1 cellular context compared by ENCODE assay signal in the genomic region with DNA sequence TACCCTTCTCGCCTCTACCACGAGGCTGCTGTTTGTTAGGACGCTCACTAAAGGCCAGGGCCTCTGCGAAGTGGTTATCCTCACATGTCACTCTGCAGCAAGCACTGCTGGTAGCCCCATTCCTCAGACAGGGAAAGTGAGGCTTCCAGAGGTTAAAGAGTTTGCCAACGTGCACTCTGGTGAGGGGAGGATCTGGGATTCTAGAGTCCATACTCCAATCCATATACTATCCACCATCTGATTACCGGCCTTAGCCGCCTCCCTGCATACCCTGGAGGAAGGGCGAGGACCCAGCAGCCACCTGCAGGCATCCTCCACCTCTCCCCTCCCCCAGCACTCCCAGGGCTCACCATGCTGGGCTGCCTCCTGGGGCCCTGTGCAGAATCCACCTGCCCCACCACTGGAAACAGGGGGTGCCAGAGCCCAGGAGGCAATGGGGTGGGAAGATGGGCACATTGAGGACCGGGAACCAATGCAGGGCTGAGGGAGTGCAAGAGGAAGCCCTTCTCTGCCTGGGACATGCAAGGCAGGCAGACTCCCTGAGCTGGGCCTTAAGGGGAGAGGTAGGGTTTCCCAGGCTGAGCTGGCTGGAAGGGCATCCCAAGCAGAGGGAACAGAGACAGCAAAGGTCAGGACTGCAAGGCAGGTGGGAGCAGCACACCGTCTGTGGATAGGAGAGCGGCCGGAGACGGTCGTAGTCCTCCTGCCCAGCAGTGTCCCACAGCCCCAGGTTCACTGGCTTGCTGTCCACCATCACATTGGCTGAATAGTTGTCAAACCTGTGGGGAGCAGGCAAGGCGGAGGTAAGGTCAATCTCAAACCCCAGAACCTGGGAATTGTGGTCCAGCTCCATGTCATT.
TF ChIP-seq lines count a peak whose summit lies in the region.

No MANE protein-coding gene starts in this region.

TF ChIP-seq in HEK293T, 16 proteins besides CTCF, POLR2A, EP300 and RAD21:
- TF ChIP-seq SP1 (IDR thresholded peaks at IDR 0.05) (no peak), L3MBTL2 (conservative IDR thresholded peaks at IDR 0.05) (no peak), LEF1 (IDR thresholded peaks at IDR 0.05; ENCODE audit: borderline replicate concordance) (no peak), SUZ12 (IDR thresholded peaks at IDR 0.05) (no peak), ARNT (IDR thresholded peaks at IDR 0.05) (no peak), CTBP1 (IDR thresholded peaks at IDR 0.05; ENCODE audit: borderline replicate concordance) (no peak), BHLHE40 (IDR thresholded peaks at IDR 0.05; ENCODE audit: borderline replicate concordance) (no peak), FOXA1 (IDR thresholded peaks at IDR 0.05) (no peak), ZNF384 (IDR thresholded peaks at IDR 0.05) (no peak), TARDBP (IDR thresholded peaks at IDR 0.05) (no peak), HDGF (IDR thresholded peaks at IDR 0.05; ENCODE audit: borderline replicate concordance) (no peak), FOXM1 (IDR thresholded peaks at IDR 0.05; ENCODE audit: borderline replicate concordance) (no peak), ELF4 (IDR thresholded peaks at IDR 0.05) (no peak)
- TF ChIP-seq, protein P1, sequence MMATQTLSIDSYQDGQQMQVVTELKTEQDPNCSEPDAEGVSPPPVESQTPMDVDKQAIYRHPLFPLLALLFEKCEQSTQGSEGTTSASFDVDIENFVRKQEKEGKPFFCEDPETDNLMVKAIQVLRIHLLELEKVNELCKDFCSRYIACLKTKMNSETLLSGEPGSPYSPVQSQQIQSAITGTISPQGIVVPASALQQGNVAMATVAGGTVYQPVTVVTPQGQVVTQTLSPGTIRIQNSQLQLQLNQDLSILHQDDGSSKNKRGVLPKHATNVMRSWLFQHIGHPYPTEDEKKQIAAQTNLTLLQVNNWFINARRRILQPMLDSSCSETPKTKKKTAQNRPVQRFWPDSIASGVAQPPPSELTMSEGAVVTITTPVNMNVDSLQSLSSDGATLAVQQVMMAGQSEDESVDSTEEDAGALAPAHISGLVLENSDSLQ (IDR thresholded peaks at IDR 0.05) = no peak
